ENCODE assay signal across 31 cellular contexts in the genomic region with DNA sequence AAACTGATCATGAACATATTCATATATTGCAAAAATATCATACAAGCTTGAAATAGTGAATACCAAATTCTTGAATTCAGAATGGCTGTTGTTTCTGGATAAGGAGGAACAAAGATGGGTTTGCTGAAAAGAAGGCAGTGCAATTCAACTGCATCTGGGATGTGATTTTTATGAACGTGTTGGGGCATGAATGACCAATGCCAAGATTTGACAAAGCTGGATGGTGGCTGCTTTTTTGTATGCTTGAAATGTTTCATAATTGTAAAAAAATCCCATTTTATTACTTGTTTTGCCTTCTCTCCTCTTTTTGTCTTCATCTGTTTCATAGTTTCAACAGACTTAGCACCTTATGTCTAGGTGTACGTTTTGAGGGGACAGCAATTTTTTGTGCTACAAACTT. TPM values are rescaled to one million over a fixed set of nuclear protein-coding genes. Genes with fewer than 3 reads are reported as not detected.
"Had no signal": no experiment of that assay in that cellular context is flagged by ENCODE, and none has a peak within 500 bp of the region (broad histone marks: within the 10 kb centered on the region; RNA-seq: fewer than 3 reads in every experiment).

No MANE protein-coding gene starts in this region.

- H3K9ac ChIP-seq: parathyroid adenoma had no signal

- H3K9me3 ChIP-seq: gastrocnemius medialis, right atrium auricular region, tibial nerve had no signal

- H3K79me2 ChIP-seq: parathyroid adenoma had no signal

- H3K36me3 ChIP-seq: brain microvascular endothelial cell, gastrocnemius medialis, right atrium auricular region, tibial nerve, WERI-Rb-1 had no signal

- H3K27ac Mint-ChIP-seq: activated naive CD4-positive, alpha-beta T cell treated with anti-CD3 and anti-CD28 coated beads, Interleukin-2, amount 10 ng/mL, durations not matched to agents 7 days and 5 days; activated T-helper 1 cell treated with anti-CD3 and anti-CD28 coated beads, Interleukin-12 subunit alpha, Interleukin-12 subunit beta, Interleukin-2, Interleukin-4 antibody, amounts not matched to agents 30 ng/mL and 10 ng/mL and 1 ng/mL, durations not matched to agents 14 hours and 24 hours and 36 hours; dendritic cell treated with granulocyte-macrophage colony-stimulating factor and Interleukin-4, amounts not matched to agents 40 ng/mL and 50 ng/mL, for 4 days; memory B cell; T-helper 1 cell treated with Interleukin-12 subunit alpha and Interleukin-12 subunit beta and Interleukin-4 antibody, amounts not matched to agents 30 μg/mL and 1 μg/mL, for 36 hours had no signal

- H3K4me3 Mint-ChIP-seq: activated naive CD4-positive, alpha-beta T cell treated with anti-CD3 and anti-CD28 coated beads, Interleukin-2, amount 10 ng/mL, durations not matched to agents 7 days and 5 days; activated T-helper 1 cell treated with anti-CD3 and anti-CD28 coated beads, Interleukin-12 subunit alpha, Interleukin-12 subunit beta, Interleukin-2, Interleukin-4 antibody, amounts not matched to agents 30 ng/mL and 10 ng/mL and 1 ng/mL, durations not matched to agents 14 hours and 24 hours and 36 hours; dendritic cell treated with granulocyte-macrophage colony-stimulating factor and Interleukin-4, amounts not matched to agents 40 ng/mL and 50 ng/mL, for 4 days; memory B cell; naive thymus-derived CD8-positive, alpha-beta T cell; neural crest cell; T-helper 1 cell treated with Interleukin-12 subunit alpha and Interleukin-12 subunit beta and Interleukin-4 antibody, amounts not matched to agents 30 μg/mL and 1 μg/mL, for 36 hours had no signal

- H3K4me1 Mint-ChIP-seq: memory B cell, neural crest cell had no signal

- DNase-seq: activated CD4-positive, alpha-beta T cell treated with anti-CD3 and anti-CD28 coated beads for 48 hours; activated CD4-positive, alpha-beta T cell treated with anti-CD3 and anti-CD28 coated beads, Interleukin-2, amount 50 U/mL, for 48 hours; activated CD8-positive, alpha-beta memory T cell treated with anti-CD3 and anti-CD28 coated beads for 24 hours; activated gamma-delta T cell; activated naive CD4-positive, alpha-beta T cell treated with anti-CD3 and anti-CD28 coated beads, Interleukin-2, amount 10 ng/mL, durations not matched to agents 7 days and 5 days; amniotic stem cell; brain microvascular endothelial cell; central memory CD4-positive, alpha-beta T cell; gastrocnemius medialis; glutamatergic neuron; islet precursor cell; left colon; midbrain; naive thymus-derived CD8-positive, alpha-beta T cell; nucleus accumbens; stimulated activated CD4-positive, alpha-beta T cell treated with anti-CD3 and anti-CD28 coated beads, Interleukin-15, amount 100 ng/mL, for 24 hours; stimulated activated CD4-positive, alpha-beta T cell treated with anti-CD3 and anti-CD28 coated beads, Interleukin-2, amount 100 ng/mL, for 24 hours; stimulated activated naive CD4-positive, alpha-beta T cell treated with Interleukin-2 at 50 U/mL for 16 hours; T1000; WERI-Rb-1 had no signal

- H3K27me3 Mint-ChIP-seq: dendritic cell treated with granulocyte-macrophage colony-stimulating factor and Interleukin-4, amounts not matched to agents 40 ng/mL and 50 ng/mL, for 4 days had no signal

- FAIRE-seq: astrocyte had no signal

- H2AFZ ChIP-seq: parathyroid adenoma had no signal

- H3K36me3 Mint-ChIP-seq: activated naive CD4-positive, alpha-beta T cell treated with anti-CD3 and anti-CD28 coated beads, Interleukin-2, amount 10 ng/mL, durations not matched to agents 7 days and 5 days had no signal

- H3K27me3 ChIP-seq: brain microvascular endothelial cell, gastrocnemius medialis, right atrium auricular region, tibial nerve had no signal

- H3K27ac ChIP-seq: brain microvascular endothelial cell, gastrocnemius medialis, parathyroid adenoma, right atrium auricular region, tibial nerve, WERI-Rb-1 had no signal

- H3K4me1 ChIP-seq: gastrocnemius medialis, parathyroid adenoma, right atrium auricular region, tibial nerve had no signal

- H3K9me3 Mint-ChIP-seq: activated naive CD4-positive, alpha-beta T cell treated with anti-CD3 and anti-CD28 coated beads, Interleukin-2, amount 10 ng/mL, durations not matched to agents 7 days and 5 days; activated T-helper 1 cell treated with anti-CD3 and anti-CD28 coated beads, Interleukin-12 subunit alpha, Interleukin-12 subunit beta, Interleukin-2, Interleukin-4 antibody, amounts not matched to agents 30 ng/mL and 10 ng/mL and 1 ng/mL, durations not matched to agents 14 hours and 24 hours and 36 hours; neural crest cell; T-helper 1 cell treated with Interleukin-12 subunit alpha and Interleukin-12 subunit beta and Interleukin-4 antibody, amounts not matched to agents 30 μg/mL and 1 μg/mL, for 36 hours had no signal

- H3K4me3 ChIP-seq: gastrocnemius medialis, right atrium auricular region, tibial nerve had no signal

- ATAC-seq: activated CD4-positive, CD25-positive, alpha-beta regulatory T cell treated with anti-CD3 and anti-CD28 coated beads, Interleukin-2, amount 50 U/mL, for 24 hours; gastrocnemius medialis; naive thymus-derived CD8-positive, alpha-beta T cell had no signal

RNA-seq across cellular contexts. Expression of a gene that starts 36.8 kb away (rescaled TPM):
- total RNA-seq: activated T-helper 1 cell treated with anti-CD3 and anti-CD28 coated beads, Interleukin-12 subunit alpha, Interleukin-12 subunit beta, Interleukin-2, Interleukin-4 antibody, amounts not matched to agents 30 ng/mL and 10 ng/mL and 1 ng/mL, durations not matched to agents 14 hours and 24 hours and 36 hours; astrocyte; naive thymus-derived CD8-positive, alpha-beta T cell; neural crest cell; pulmonary artery endothelial cell; right atrium auricular region had no signal
- polyA plus RNA-seq: naive thymus-derived CD8-positive, alpha-beta T cell had no signal
